13 cellular contexts compared by ENCODE assay signal in the genomic region with DNA sequence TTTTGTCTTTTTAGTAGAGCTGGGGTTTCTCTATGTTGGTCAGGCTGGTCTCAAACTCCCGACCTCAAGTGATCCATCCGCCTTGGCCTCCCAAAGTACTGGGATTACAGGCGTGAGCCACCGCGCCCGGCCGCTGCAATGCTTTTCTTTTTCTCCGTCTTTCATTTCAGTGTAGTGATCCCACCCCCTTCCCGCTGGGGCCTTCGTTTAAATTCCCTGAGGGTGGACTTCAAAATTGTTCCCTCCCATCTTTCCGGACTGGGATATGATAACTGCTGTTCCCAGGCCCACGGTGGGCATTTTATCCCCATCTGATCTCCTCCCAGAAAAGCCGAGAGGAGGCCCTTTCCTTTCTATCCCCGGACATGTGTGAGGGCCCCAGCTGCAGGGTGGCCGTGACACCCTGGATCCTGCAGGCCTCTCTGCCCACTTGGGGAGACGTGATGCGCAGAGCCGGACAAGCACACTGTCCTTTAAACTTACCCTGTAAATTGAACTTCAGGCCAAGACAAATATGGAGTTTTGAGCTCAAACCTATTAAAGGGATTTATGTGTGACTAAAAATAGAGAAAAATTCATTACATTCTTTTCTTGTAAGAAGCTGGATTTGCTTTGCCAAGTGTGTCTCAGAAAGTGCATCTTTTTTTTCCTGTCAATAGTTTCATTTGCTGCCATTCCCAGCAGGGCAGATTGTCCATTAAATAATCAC. TPM values are rescaled to one million over a fixed set of nuclear protein-coding genes. Genes with fewer than 3 reads are reported as not detected.
DNase-seq lines count a peak whose midpoint lies in the region; ATAC-seq and TF ChIP-seq lines count a peak whose summit lies in the region.
"Had no signal": no experiment of that assay in that cellular context is flagged by ENCODE, and none has a peak within 500 bp of the region (broad histone marks: within the 10 kb centered on the region; RNA-seq: fewer than 3 reads in every experiment).

No MANE protein-coding gene starts in this region.

- ATAC-seq in sciatic nerve (peak; percentile 49), esophagus mucosa (no peak), GM21737 (IDR thresholded peaks at IDR 0.05; ENCODE audit: unreplicated experiment) (no peak), GM18511 (IDR thresholded peaks at IDR 0.05; ENCODE audit: unreplicated experiment) (no peak)

- peaks cover 11 to 32% of the 10 kb centered on the region in 2 donors for H3K4me1 ChIP-seq in ascending aorta

- CTCF ChIA-PET in AG04449 (lab: Yijun Ruan, JAX): interaction anchor here (1.2 to 1.3 kb wide), 2 partner anchors 33 to 64 kb away, joined by 3 to 4 read pairs; no protein-coding TSS in a partner anchor

- peak; percentile 47 for DNase-seq in AG04449 (ENCODE audit: low read depth, low spot score)
- no peak for DNase-seq in ascending aorta (ENCODE audit: low spot score in 2 of 2)
- no peak for DNase-seq in sciatic nerve (ENCODE audit: low spot score)
- no peak for DNase-seq in T-helper 9 cell
- DNase-seq: activated effector memory CD4-positive, alpha-beta T cell treated with anti-CD3 and anti-CD28 coated beads, Interleukin-2, amount 50 U/mL, for 16 hours; NCI-H2107 had no signal

- peak overlapping the region; percentile 88 to 91 for H3K27ac ChIP-seq in ascending aorta
- H3K27ac ChIP-seq in layer of hippocampus (ENCODE audit: low read depth, low read length): peak overlapping the region; percentile 42
- H3K27ac ChIP-seq: KMS-11 had no signal

- H3K36me3 ChIP-seq in ascending aorta: no peaks in the 10 kb centered on the region
- H3K36me3 ChIP-seq: tibial nerve had no signal

- no peak for TF ChIP-seq CTCF in AG04449 (IDR thresholded peaks at IDR 0.05; ENCODE audit: insufficient read depth, low read length, missing control alignments)
- TF ChIP-seq CTCF in ascending aorta (IDR thresholded peaks at IDR 0.05): no peak

- no peaks in the 10 kb centered on the region for H3K27me3 ChIP-seq in ascending aorta
- no peaks in the 10 kb centered on the region for H3K27me3 ChIP-seq in layer of hippocampus (ENCODE audit: control insufficient read depth, insufficient read depth, low read length)
- H3K27me3 ChIP-seq: tibial nerve had no signal

- H3K9me3 ChIP-seq in ascending aorta: no peaks in the 10 kb centered on the region
- H3K9me3 ChIP-seq: tibial nerve had no signal

- intact Hi-C loops in ascending aorta (cut with DNase I) (loop anchor here (10.0 kb wide), 1 partner anchor 92 kb away; no protein-coding TSS in a partner anchor), sciatic nerve (cut with DNase I) (no loop called here)

- H3K4me3 ChIP-seq in AG04449 (ENCODE audit: low read depth, low read length) (no peak overlapping the region), ascending aorta (peak overlapping the region in 1 of 2 donors; percentile 38)
- H3K4me3 ChIP-seq: tibial nerve had no signal

- POLR2A ChIA-PET in AG04449 (lab: Yijun Ruan, JAX): interaction anchor here (0.6 to 1.2 kb wide), 4 partner anchors 184 to 638 kb away, joined by 3 to 4 read pairs (median 4); no protein-coding TSS in a partner anchor

RNA-seq across cellular contexts. Expression of a gene that starts 54.5 kb away (rescaled TPM):
- total RNA-seq in ascending aorta (7.1 TPM), sciatic nerve (14.2 TPM), esophagus mucosa (0.96 TPM)
- total RNA-seq: pulmonary artery endothelial cell had no signal
